26 cellular contexts compared by ENCODE assay signal in genomic region chr9:12748016-12748415, GRCh38. TPM values are rescaled to one million over a fixed set of nuclear protein-coding genes. Genes with fewer than 3 reads are reported as not detected.
DNase-seq lines count a peak whose midpoint lies in the region; ATAC-seq and TF ChIP-seq lines count a peak whose summit lies in the region.
"Had no signal": no experiment of that assay in that cellular context is flagged by ENCODE, and none has a peak within 500 bp of the region (broad histone marks: within the 10 kb centered on the region; RNA-seq: fewer than 3 reads in every experiment).

No MANE protein-coding gene starts in this region.

- H3K27ac Mint-ChIP-seq in MCF 10A (ENCODE audit: low read depth, unreplicated experiment): no peak overlapping the region
- H3K27ac Mint-ChIP-seq: activated naive CD4-positive, alpha-beta T cell treated with anti-CD3 and anti-CD28 coated beads, Interleukin-2, amount 50 U/mL, for 72 hours; brain; CD4-positive, alpha-beta T cell; nephron had no signal

- DNase-seq in MCF 10A (ENCODE audit: unreplicated experiment): peak; percentile 38
- DNase-seq in breast epithelium (ENCODE audit: low spot score in 2 of 2): no peak
- peak; percentile 48 for DNase-seq in amniotic epithelial cell (ENCODE audit: low read depth)
- peak; percentile 36 for DNase-seq in fibroblast of pulmonary artery (ENCODE audit: low read depth)
- no peak for DNase-seq in G401 (ENCODE audit: low spot score)
- no peak for DNase-seq in HUDEP-2 (lab: John Stamatoyannopoulos, UW; ENCODE audit: unreplicated experiment in 76 of 76)
- DNase-seq: 8988T; CD4-positive, alpha-beta T cell; DMS79 treated with DMSO at 0.1 percent for 48 hours; effector CD4-positive, alpha-beta T cell; gastrocnemius medialis; NCI-H2081; NCI-H748 treated with DMSO at 0.1 percent for 48 hours; psoas muscle; stimulated activated CD4-positive, alpha-beta T cell treated with anti-CD3 and anti-CD28 coated beads, Interleukin-12 subunit alpha, Interleukin-12 subunit beta, amount 100 ng/mL, for 4 hours; stimulated activated naive CD4-positive, alpha-beta T cell; SW 1271 had no signal

- POLR2A ChIA-PET in MCF 10A (lab: Yijun Ruan, JAX): interaction anchor here (0.8 kb wide), 1 partner anchor 10 kb away, joined by 5 read pairs; no protein-coding TSS in a partner anchor

- no peak for TF ChIP-seq POLR2A in breast epithelium (IDR thresholded peaks at IDR 0.05)

- no peaks in the 10 kb centered on the region for H3K27me3 Mint-ChIP-seq in MCF 10A (ENCODE audit: insufficient read depth, unreplicated experiment)
- H3K27me3 Mint-ChIP-seq: CD4-positive, alpha-beta T cell had no signal

- intact Hi-C loops in MCF 10A (cut with micrococcal nuclease): no loop called here
- intact Hi-C loops in breast epithelium (cut with DNase I; ENCODE audit: low total_unique reads): no loop called here

- no peaks in the 10 kb centered on the region for H3K36me3 Mint-ChIP-seq in MCF 10A (ENCODE audit: insufficient read depth, unreplicated experiment)
- H3K36me3 Mint-ChIP-seq: brain had no signal

- H3K4me1 Mint-ChIP-seq in MCF 10A (ENCODE audit: insufficient read depth, unreplicated experiment): peaks cover 7% of the 10 kb centered on the region
- H3K4me1 Mint-ChIP-seq: brain, nephron had no signal

- no peaks in the 10 kb centered on the region for H3K9me3 ChIP-seq in breast epithelium
- H3K9me3 ChIP-seq: gastrocnemius medialis, psoas muscle had no signal

- H3K4me3 ChIP-seq in breast epithelium (no peak overlapping the region), fibroblast of pulmonary artery (replicated peaks; ENCODE audit: low read depth, low read length) (no peak overlapping the region)
- H3K4me3 ChIP-seq: gastrocnemius medialis, lung, psoas muscle had no signal

- CTCF ChIA-PET in MCF 10A (lab: Yijun Ruan, JAX): no interaction called here

- H3K9me3 Mint-ChIP-seq in MCF 10A (ENCODE audit: unreplicated experiment): peaks cover 10% of the 10 kb centered on the region

- in situ Hi-C loops in G401 (cut with HindIII; ENCODE audit: low sequenced_read_pairs): no loop called here

- H3K27ac ChIP-seq in breast epithelium: no peak overlapping the region
- H3K27ac ChIP-seq: gastrocnemius medialis, psoas muscle had no signal

- H3K4me3 Mint-ChIP-seq in MCF 10A (ENCODE audit: unreplicated experiment): no peak overlapping the region
- H3K4me3 Mint-ChIP-seq: brain; CD4-positive, alpha-beta T cell; nephron had no signal

- no peaks in the 10 kb centered on the region for H3K36me3 ChIP-seq in breast epithelium
- H3K36me3 ChIP-seq: gastrocnemius medialis had no signal

- no TSS peak for BruUV-seq in MCF 10A (replicated peaks; lab: Mats Ljungman, UMichigan)

- H3K4me1 ChIP-seq in breast epithelium: no peaks in the 10 kb centered on the region
- H3K4me1 ChIP-seq: gastrocnemius medialis, psoas muscle had no signal

- no peaks in the 10 kb centered on the region for H3K27me3 ChIP-seq in breast epithelium
- H3K27me3 ChIP-seq: gastrocnemius medialis had no signal

- no peak for TF ChIP-seq CTCF in MCF 10A (IDR thresholded peaks at IDR 0.05; ENCODE audit: unreplicated experiment)
- no peak for TF ChIP-seq CTCF in breast epithelium (IDR thresholded peaks at IDR 0.05)
- no peak for TF ChIP-seq CTCF in fibroblast of pulmonary artery (IDR thresholded peaks at IDR 0.05; ENCODE audit: low read length, missing control alignments)

- ATAC-seq in GM18909 (IDR thresholded peaks at IDR 0.05; ENCODE audit: poor library complexity, unreplicated experiment) (no peak), HG03095 (IDR thresholded peaks at IDR 0.05; ENCODE audit: unreplicated experiment) (no peak)
- ATAC-seq: activated naive CD4-positive, alpha-beta T cell treated with anti-CD3 and anti-CD28 coated beads, Interleukin-2, amount 50 U/mL, for 72 hours; gastrocnemius medialis; HepG2; psoas muscle had no signal

RNA-seq across cellular contexts. Expression of gene LURAP1L, which starts 26.8 kb away (rescaled TPM):
- 59.2 and 80.4 TPM in 2 replicates for total RNA-seq in MCF 10A (2022)
- 10 to 100 TPM; 12.3 to 25.2 (median 24.1) TPM for total RNA-seq in breast epithelium
- not detected in 2 replicates for total RNA-seq in G401 (2014; rRNA removed; shearing (Covaris generic))
- total RNA-seq: activated naive CD4-positive, alpha-beta T cell treated with anti-CD3 and anti-CD28 coated beads, Interleukin-2, amount 50 U/mL, for 72 hours; CD4-positive, alpha-beta T cell had no signal

RNA-seq across cellular contexts. Expression of gene TYRP1, which starts 54.8 kb away (rescaled TPM):
- total RNA-seq in MCF 10A (2022): not detected in 2 replicates
- total RNA-seq in breast epithelium: not detected
- total RNA-seq in G401 (2014; rRNA removed; shearing (Covaris generic)): not detected in 2 replicates
- total RNA-seq: activated naive CD4-positive, alpha-beta T cell treated with anti-CD3 and anti-CD28 coated beads, Interleukin-2, amount 50 U/mL, for 72 hours; CD4-positive, alpha-beta T cell; H1; HepG2; ureter had no signal

Comparison
In these comparisons a context has a peak if more than half of its experiments do, and no peak if none do; other contexts are left out.
1. DNase-seq: peak in MCF 10A (single experiment), amniotic epithelial cell (single experiment) and fibroblast of pulmonary artery (single experiment); none in breast epithelium (0 of 2), G401 (single experiment) and HUDEP-2 (0 of 76).
2. RNA of gene LURAP1L, which starts 26.8 kb away (total RNA-seq): 59.2 to 80.4 TPM in MCF 10A and 12.3 to 25.2 TPM in breast epithelium; not detected in G401; every median in the first group is over 10 times any median in the second.